ENCODE assay signal across 1 cellular context in the genomic region with DNA sequence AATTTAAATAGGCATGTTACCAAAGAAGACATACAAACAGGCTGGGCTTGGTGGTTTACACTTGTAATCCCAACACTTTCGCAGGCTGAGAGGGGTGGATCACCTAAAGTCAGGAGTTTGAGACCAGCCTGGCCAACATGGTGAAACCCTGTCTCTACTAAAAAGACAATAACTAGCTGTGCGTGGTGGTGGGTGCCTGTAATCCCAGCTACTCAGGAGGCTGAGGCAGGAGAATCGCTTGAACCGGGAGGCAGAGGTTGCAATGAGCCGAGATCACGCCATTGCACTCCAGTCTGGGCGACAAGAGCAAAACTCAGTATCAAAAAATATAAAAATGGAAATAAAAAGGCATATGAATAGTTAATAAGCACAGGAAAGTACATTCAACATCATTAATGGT. TPM values are rescaled to one million over a fixed set of nuclear protein-coding genes. Genes with fewer than 3 reads are reported as not detected.
"Had no signal": no experiment of that assay in that cellular context is flagged by ENCODE, and none has a peak within 500 bp of the region (broad histone marks: within the 10 kb centered on the region; RNA-seq: fewer than 3 reads in every experiment).

No MANE protein-coding gene starts in this region.

RNA-seq across cellular contexts. Expression of gene WDFY4, which starts 37.6 kb away (rescaled TPM):
- total RNA-seq: kidney epithelial cell had no signal
